In the genomic region with DNA sequence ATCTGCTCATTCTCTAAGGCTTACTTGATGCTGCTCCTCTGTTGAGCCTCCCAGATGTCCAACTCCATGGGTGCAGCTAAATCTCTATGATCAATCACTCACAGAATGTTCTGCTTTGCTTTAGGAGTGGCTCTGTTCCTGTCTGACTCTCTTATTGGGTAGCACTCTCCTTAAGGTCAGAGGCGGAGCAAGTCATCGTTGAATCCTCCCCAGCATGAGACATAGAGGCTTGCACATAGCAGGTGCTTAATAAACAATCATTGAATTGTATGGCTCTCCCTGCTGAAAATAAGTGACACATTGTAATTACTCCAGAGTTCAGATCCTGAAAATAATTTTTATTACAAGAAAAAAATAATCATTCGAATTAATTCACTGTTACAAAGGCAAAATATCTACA, we compare ENCODE assay signal across 32 cellular contexts.
"Had no signal": no experiment of that assay in that cellular context is flagged by ENCODE, and none has a peak within 500 bp of the region (broad histone marks: within the 10 kb centered on the region; RNA-seq: fewer than 3 reads in every experiment).

No MANE protein-coding gene starts in this region.

- H3K27ac ChIP-seq: adrenal gland, ascending aorta, cardiac muscle cell, ovary, prostate gland, sigmoid colon, suprapubic skin, tibial nerve, WERI-Rb-1 had no signal

- ATAC-seq: activated CD4-positive, CD25-positive, alpha-beta regulatory T cell treated with anti-CD3 and anti-CD28 coated beads, Interleukin-2, amount 50 U/mL, for 24 hours; esophagus mucosa; left cardiac atrium; naive thymus-derived CD4-positive, alpha-beta T cell; stimulated activated memory B cell treated with anti-CD40 and anti-IgM and Interleukin-4, amounts not matched to agents 10 μg/mL and 1 μg/mL and 100 μg/mL, for 72 hours; stimulated activated naive CD8-positive, alpha-beta T cell treated with anti-CD3 and anti-CD28 coated beads, Interleukin-15, amount 100 ng/mL, for 72 hours; T-helper 17 cell had no signal

- H3K36me3 ChIP-seq: adrenal gland, ascending aorta, cardiac muscle cell, ovary, prostate gland, sigmoid colon, suprapubic skin, tibial nerve, WERI-Rb-1 had no signal

- DNase-seq: activated CD4-positive, alpha-beta T cell treated with anti-CD3 and anti-CD28 coated beads for 48 hours; activated CD4-positive, alpha-beta T cell treated with anti-CD3 and anti-CD28 coated beads, Interleukin-2, amount 50 U/mL, for 48 hours; activated CD8-positive, alpha-beta memory T cell treated with anti-CD3 and anti-CD28 coated beads for 24 hours; activated effector memory CD4-positive, alpha-beta T cell treated with Interleukin-2 at 50 U/mL for 16 hours; activated naive CD4-positive, alpha-beta T cell treated with anti-CD3 and anti-CD28 coated beads for 36 hours; activated naive CD8-positive, alpha-beta T cell treated with anti-CD3 and anti-CD28 coated beads for 36 hours; adrenal gland; cortex of kidney; endodermal cell; foreskin fibroblast; islet precursor cell; left cardiac atrium; mammary epithelial cell; naive thymus-derived CD4-positive, alpha-beta T cell; ovary; sigmoid colon; small intestine; stimulated activated CD4-positive, alpha-beta T cell treated with anti-CD3 and anti-CD28 coated beads, Interleukin-1b, Interleukin-23, amount 100 ng/mL, for 48 hours; stimulated activated CD4-positive, alpha-beta T cell treated with anti-CD3 and anti-CD28 coated beads, Interleukin-4, amount 100 ng/mL, for 4 hours; stimulated activated CD8-positive, alpha-beta memory T cell treated with anti-CD3 and anti-CD28 coated beads, Interleukin-4, amount 100 ng/mL, for 48 hours; stimulated activated naive CD8-positive, alpha-beta T cell treated with anti-CD3 and anti-CD28 coated beads, Interleukin-15, amount 100 ng/mL, for 72 hours; T-helper 17 cell; T1000; WERI-Rb-1 had no signal

- H3K27me3 ChIP-seq: adrenal gland, ascending aorta, cardiac muscle cell, ovary, sigmoid colon, suprapubic skin had no signal

- H3K4me1 ChIP-seq: adrenal gland, ascending aorta, prostate gland, sigmoid colon, suprapubic skin, tibial nerve had no signal

- H3K9me3 ChIP-seq: adrenal gland, ascending aorta, ovary, prostate gland, sigmoid colon, suprapubic skin, tibial nerve had no signal

- H3K4me3 ChIP-seq: adrenal gland, ascending aorta, cardiac muscle cell, ovary, prostate gland, sigmoid colon, suprapubic skin, tibial nerve had no signal
